In the genomic region with DNA sequence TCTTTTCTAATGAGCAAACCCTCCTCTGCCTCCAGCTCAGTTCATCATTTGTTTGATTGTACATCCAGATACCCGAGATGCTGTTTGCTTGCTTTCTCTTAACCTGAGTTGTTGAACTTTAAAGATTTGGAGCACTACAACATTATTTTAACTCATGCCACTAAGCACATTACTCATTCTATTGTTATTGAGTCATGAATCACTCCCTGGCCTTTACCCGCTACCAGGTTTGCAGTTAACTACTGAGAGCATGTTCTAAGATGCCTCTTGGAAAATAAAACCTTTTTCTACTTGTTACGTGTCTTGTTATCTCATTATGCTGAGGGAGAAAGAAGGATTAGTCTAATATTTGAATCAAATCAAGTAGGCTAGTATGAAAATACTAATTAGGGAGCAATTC, we compare ENCODE assay signal across 20 cellular contexts.
DNase-seq lines count a peak whose midpoint lies in the region; ATAC-seq and TF ChIP-seq lines count a peak whose summit lies in the region.
"Had no signal": no experiment of that assay in that cellular context is flagged by ENCODE, and none has a peak within 500 bp of the region (broad histone marks: within the 10 kb centered on the region; RNA-seq: fewer than 3 reads in every experiment).

No MANE protein-coding gene starts in this region.

- H3K4me1 ChIP-seq in esophagus squamous epithelium: peaks cover 0 to 6% (median 0%) of the 10 kb centered on the region in 3 donors
- H3K4me1 ChIP-seq: SJCRH30 had no signal

- H3K9me3 Mint-ChIP-seq in progenitor cell of endocrine pancreas (ENCODE audit: low read depth): no peaks in the 10 kb centered on the region

- no peak overlapping the region for H3K27ac ChIP-seq in esophagus squamous epithelium
- H3K27ac ChIP-seq: GM23248, SJCRH30 had no signal

- peak; percentile 84 for ATAC-seq in esophagus mucosa

- no peaks in the 10 kb centered on the region for H3K27me3 Mint-ChIP-seq in progenitor cell of endocrine pancreas

- no peak for TF ChIP-seq CTCF in progenitor cell of endocrine pancreas (IDR thresholded peaks at IDR 0.05; ENCODE audit: unreplicated experiment)
- TF ChIP-seq CTCF in esophagus squamous epithelium (IDR thresholded peaks at IDR 0.05): no peak

- intact Hi-C loops in esophagus squamous epithelium (cut with DNase I): no loop called here

- WGBS in esophagus squamous epithelium, 2 donors: 26 to 32% methylated on average over 3 of the region's 3 CpGs

- H3K36me3 ChIP-seq in esophagus squamous epithelium: no peaks in the 10 kb centered on the region
- H3K36me3 ChIP-seq: SJCRH30 had no signal

- no peak overlapping the region for H3K4me3 ChIP-seq in esophagus squamous epithelium
- H3K4me3 ChIP-seq: GM23248, SJCRH30 had no signal

- H3K9me3 ChIP-seq in esophagus squamous epithelium: no peaks in the 10 kb centered on the region
- H3K9me3 ChIP-seq: SJCRH30 had no signal

- peak overlapping the region; percentile 1 for H3K27ac Mint-ChIP-seq in progenitor cell of endocrine pancreas

- no peak for TF ChIP-seq POLR2A in esophagus squamous epithelium (IDR thresholded peaks at IDR 0.05)

- H3K4me1 Mint-ChIP-seq in progenitor cell of endocrine pancreas (ENCODE audit: low read depth): peaks cover 7% of the 10 kb centered on the region

- H3K27me3 ChIP-seq in esophagus squamous epithelium: peaks cover 0 to 7% (median 0%) of the 10 kb centered on the region in 4 donors
- H3K27me3 ChIP-seq: SJCRH30 had no signal

- peak; percentile 24 for DNase-seq in DMS53 (lab: John Stamatoyannopoulos, UW)
- DNase-seq in RKO (ENCODE audit: low spot score): peak; percentile 38
- no peak for DNase-seq in progenitor cell of endocrine pancreas (ENCODE audit: low spot score, unreplicated experiment)
- no peak for DNase-seq in H4 (ENCODE audit: low spot score)
- no peak for DNase-seq in dermis blood vessel endothelial cell
- no peak for DNase-seq in esophagus squamous epithelium (lab: John Stamatoyannopoulos, UW)
- DNase-seq: AML-193; COR-L47; GM23248; IMR-90; Karpas-422; MM.1S; NCI-H1092 treated with DMSO at 0.1 percent for 48 hours; NCI-H2081 treated with DMSO at 0.1 percent for 48 hours; NCI-H226; NCI-H526; NK-92 treated with Interleukin-12 subunit alpha and Interleukin-12 subunit beta, amount 100 ng/mL, for 24 hours; RPMI8226; SJCRH30 had no signal

- no peak overlapping the region for H3K4me3 Mint-ChIP-seq in progenitor cell of endocrine pancreas (ENCODE audit: low read depth)

- no peaks in the 10 kb centered on the region for H3K36me3 Mint-ChIP-seq in progenitor cell of endocrine pancreas (ENCODE audit: insufficient read depth)

Comparison
In these comparisons a context has a peak if more than half of its experiments do, and no peak if none do; other contexts are left out.
1. DNase-seq: peak in DMS53 (single experiment) and RKO (single experiment); none in progenitor cell of endocrine pancreas (single experiment), H4 (single experiment), dermis blood vessel endothelial cell (single experiment) and esophagus squamous epithelium (single experiment).